In the genomic region with DNA sequence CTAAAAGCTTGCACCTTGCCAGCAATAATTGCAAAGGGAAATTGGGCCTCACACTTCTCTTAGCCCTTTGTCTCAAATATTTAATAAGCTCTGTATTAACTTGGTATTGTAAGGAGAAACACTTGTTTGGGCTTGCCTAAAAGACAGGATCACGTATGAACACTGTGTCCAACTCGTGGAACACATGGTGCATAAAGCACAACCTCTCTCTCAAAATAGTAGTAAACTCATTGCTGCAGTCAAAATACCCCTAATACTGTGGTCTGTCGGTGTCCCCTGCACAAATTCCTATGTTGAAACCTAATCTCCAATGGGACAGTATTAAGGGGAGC, we compare ENCODE assay signal across 8 cellular contexts. TPM values are rescaled to one million over a fixed set of nuclear protein-coding genes. Genes with fewer than 3 reads are reported as not detected.
A peak's percentile ranks its signal among the peaks of the same experiment; 100 is the strongest.
DNase-seq lines count a peak whose midpoint lies in the region; ATAC-seq, FAIRE-seq and TF ChIP-seq lines count a peak whose summit lies in the region.

No MANE protein-coding gene starts in this region.

- H2BK12ac ChIP-seq in H1 (ENCODE audit: low read depth, low read length) = no peak overlapping the region; the same call in 1 of the 2 replicates

- H4K8ac ChIP-seq in H1 (ENCODE audit: extremely low read depth, insufficient read depth, low read length) = no peak overlapping the region

- TF ChIP-seq CTCF in LNCaP clone FGC (IDR thresholded peaks at IDR 0.05; ENCODE audit: control insufficient read depth, extremely low read depth, insufficient read depth) = no peak
- TF ChIP-seq CTCF in H1 (IDR thresholded peaks at IDR 0.05; ENCODE audit: control extremely low read depth in 1 of 3, insufficient read depth in 1 of 3, low read depth in 1 of 3, low read length in 3 of 3) = no peak
- no peak for TF ChIP-seq CTCF in omental fat pad (IDR thresholded peaks at IDR 0.05)

- H2BK120ac ChIP-seq in H1 (replicated peaks; ENCODE audit: low read depth, low read length) = no peak overlapping the region

- no peaks in the 10 kb centered on the region for H4K20me1 ChIP-seq in H1 (replicated peaks in 1 of 2; ENCODE audit: control insufficient read depth in 1 of 2, insufficient read depth in 2 of 2, low read length in 2 of 2)

- TF ChIP-seq RAD21 in H1 (IDR thresholded peaks at IDR 0.05 in 1 of 2, conservative IDR thresholded peaks at IDR 0.05 in 1 of 2; ENCODE audit: low read depth in 2 of 2, low read length in 2 of 2) = no peak

- TF ChIP-seq EP300 in H1 (IDR thresholded peaks at IDR 0.05; ENCODE audit: borderline replicate concordance in 1 of 2, low read depth in 2 of 2, low read length in 2 of 2) = no peak

- H3K4me2 ChIP-seq in H1 (ENCODE audit: insufficient read depth in 1 of 2, low read depth in 2 of 2, low read length in 2 of 2) = peak overlapping the region; percentile 78 to 90

- DNase-seq in LNCaP clone FGC (ENCODE audit: low read depth) (no peak), H1 (ENCODE audit: low read depth in 1 of 2, low spot score in 2 of 2) (no peak), omental fat pad (ENCODE audit: low spot score) (no peak), HuH-7.5 (ENCODE audit: low spot score) (no peak)

- TF ChIP-seq POLR2A in H1 (IDR thresholded peaks at IDR 0.05; ENCODE audit: control extremely low read depth in 1 of 2, low read depth in 2 of 2, low read length in 2 of 2) = no peak

- H4K91ac ChIP-seq in H1 (replicated peaks; ENCODE audit: insufficient read length, low read length) = no peak overlapping the region

- H3K79me1 ChIP-seq in H1 (ENCODE audit: low read depth, low read length) = no peaks in the 10 kb centered on the region

- peak overlapping the region; percentile 78 for H2AFZ ChIP-seq in H1 (ENCODE audit: low read length)

- no peak overlapping the region for H3K23ac ChIP-seq in H1 (ENCODE audit: insufficient read length)

- CTCF ChIA-PET in H1 (lab: Charles Lee; ENCODE audit: partially characterized antibody) = interaction anchor here (1.0 to 1.3 kb wide), 3 partner anchors 8 to 52 kb away, joined by 3 to 4 read pairs (median 3); a partner anchor contains a TSS

- H3K56ac ChIP-seq in H1 (replicated peaks; ENCODE audit: insufficient read length, low read depth, low read length) = no peak overlapping the region

- H3K9ac ChIP-seq in H1 (replicated peaks in 1 of 4; ENCODE audit: extremely low read depth in 1 of 4, low read depth in 3 of 4, low read length in 3 of 4) = peak overlapping the region; percentile 8 to 88 (median 58); a peak in 6 of 7 replicates

- H3K36me3 ChIP-seq in H1 (ENCODE audit: control insufficient read depth in 2 of 4, insufficient read depth in 4 of 4, low read length in 3 of 4) = peaks cover 3 to 36% (median 11%) of the 10 kb centered on the region in 4 experiments; a peak in 6 of 8 replicates

- no peak overlapping the region for H3K14ac ChIP-seq in H1 (ENCODE audit: insufficient read length)

- H3K4me3 ChIP-seq in LNCaP clone FGC (ENCODE audit: low read depth, low read length) (peak overlapping the region; percentile 78), H1 (ENCODE audit: extremely low read depth in 1 of 4, insufficient read depth in 2 of 4, low read depth in 3 of 4, low read length in 4 of 4) (peak overlapping the region; percentile 77 to 91 (median 84); a peak in 7 of 8 replicates)

- no peak overlapping the region for H3K4ac ChIP-seq in H1 (replicated peaks; ENCODE audit: insufficient read length, low read depth, low read length)

- H3K27ac ChIP-seq in H1 (ENCODE audit: low read depth, low read length) = peak overlapping the region; percentile 85

- peak; percentile 7 for ATAC-seq in GM19452 (IDR thresholded peaks at IDR 0.05; ENCODE audit: unreplicated experiment)
- peak; percentile 6 for ATAC-seq in omental fat pad (ENCODE audit: low FRiP score)
- no peak for ATAC-seq in GM19467 (IDR thresholded peaks at IDR 0.05; ENCODE audit: unreplicated experiment)
- no peak for ATAC-seq in GM19397 (IDR thresholded peaks at IDR 0.05; ENCODE audit: unreplicated experiment)
- ATAC-seq in HG03442 (IDR thresholded peaks at IDR 0.05; ENCODE audit: unreplicated experiment) = no peak

- H2AK5ac ChIP-seq in H1 (ENCODE audit: low read depth, low read length) = no peak overlapping the region

- H3K4me1 ChIP-seq in H1 (replicated peaks in 1 of 4; ENCODE audit: control insufficient read depth in 3 of 4, insufficient read depth in 4 of 4, low read length in 3 of 4) = peaks cover 0 to 4% (median 1%) of the 10 kb centered on the region in 4 experiments; a peak in 2 of 7 replicates

- POLR2A ChIA-PET in H1 (lab: Charles Lee; ENCODE audit: partially characterized antibody) = interaction anchor here (0.7 to 3.6 kb wide), 14 partner anchors 9 to 67 kb away, joined by 3 to 19 read pairs (median 4); a partner anchor contains a TSS

- H3K79me2 ChIP-seq in H1 (ENCODE audit: control insufficient read depth in 1 of 2, insufficient read depth in 2 of 2, low read length in 2 of 2) = peaks cover 0 to 22% of the 10 kb centered on the region in 2 experiments; a peak in 2 of 4 replicates

- H2BK5ac ChIP-seq in H1 (ENCODE audit: low read depth, low read length) = peak overlapping the region; percentile 60; the same call in 1 of the 2 replicates

- H3K23me2 ChIP-seq in H1 (ENCODE audit: low read depth, low read length) = peaks cover 7% of the 10 kb centered on the region

- no peak overlapping the region for H3K18ac ChIP-seq in H1 (ENCODE audit: extremely low read depth, low read length)

- WGBS in H1 (ENCODE audit: extremely low coverage in 1 of 2, insufficient coverage in 1 of 2, insufficient read length in 1 of 2, insufficient replicate concordance in 2 of 2, low coverage in 1 of 2, low lambda C conversion rate in 2 of 2, missing lambda C conversion rate in 1 of 2), 2 experiments = 43% methylated on average over 3 of the region's 3 CpGs; no CpG with 5 or more reads in 1 of the 2 experiments

- H3K27me3 ChIP-seq in H1 (replicated peaks in 1 of 4; ENCODE audit: control insufficient read depth in 3 of 4, extremely low read depth in 1 of 4, insufficient read depth in 3 of 4, low read length in 3 of 4) = no peaks in the 10 kb centered on the region

- no peak overlapping the region for H2BK20ac ChIP-seq in H1 (ENCODE audit: low read length)

- no peak overlapping the region for H4K5ac ChIP-seq in H1 (ENCODE audit: insufficient read length, low read depth, low read length)

- no peak overlapping the region for H2BK15ac ChIP-seq in H1 (ENCODE audit: low read length)

- H3K9me3 ChIP-seq in H1 (ENCODE audit: insufficient read depth in 2 of 2, low read depth in 1 of 2, low read length in 1 of 2) = no peaks in the 10 kb centered on the region

- FAIRE-seq in H1 (lab: Jason Lieb, UNC) = no peak

TF ChIP-seq in H1, 55 proteins besides CTCF, POLR2A, EP300 and RAD21 (continues in another document):
- TF ChIP-seq CREB1 (IDR thresholded peaks at IDR 0.05) (no peak), PHF8 (conservative IDR thresholded peaks at IDR 0.05; ENCODE audit: low read depth, low read length) (no peak), CBX8 (IDR thresholded peaks at IDR 0.05; ENCODE audit: borderline replicate concordance, low read depth, low read length) (no peak), RXRA (IDR thresholded peaks at IDR 0.05; ENCODE audit: insufficient read depth, low read depth, low read length) (no peak), RFX5 (IDR thresholded peaks at IDR 0.05; ENCODE audit: borderline replicate concordance, low read depth, low read length) (no peak)

RNA-seq across cellular contexts. Expression of a gene that starts 0.4 kb away (rescaled TPM):
- 17.8 and 18.3 TPM in 2 replicates for total RNA-seq in H1 (2021; fragmentation: NEBNext Ultra II Directional; extraction: Animal tissue kit (Norgen Biotek cat#: 25700))
- 1.4 TPM in 2 replicates for polyA plus RNA-seq in H1 (2011; rRNA removed)
- 2.6 TPM for polyA plus RNA-seq in H1 (2011; cell fraction: cytosol; rRNA removed)
- 11.5 TPM for polyA plus RNA-seq in H1 (2011; cell fraction: nucleus; rRNA removed)
- 4.9 to 11.8 TPM (median 6.7 TPM) in 4 replicates for polyA plus RNA-seq in H1 (2012, experiment 1 of 2)
- 0.60 TPM for polyA plus RNA-seq in H1 (2012, experiment 2 of 2)
- 11.2 TPM for polyA plus RNA-seq in H1 (2013, experiment 1 of 2)
- polyA plus RNA-seq in H1 (2013, experiment 2 of 2) = 10.6 TPM
- 6.7 and 13.8 TPM in 2 replicates for polyA minus RNA-seq in H1 (2011; rRNA and poly(A)+ RNA removed)
- polyA minus RNA-seq in H1 (2011; cell fraction: cytosol; rRNA and poly(A)+ RNA removed) = 8.1 TPM
- polyA minus RNA-seq in H1 (2011; cell fraction: nucleus; rRNA and poly(A)+ RNA removed) = 16.9 TPM
- 10 to 100 TPM; 27.6 to 41.8 (median 30.2) TPM for total RNA-seq in omental fat pad

RNA-seq across cellular contexts. Expression of a gene that starts 27.6 kb away (rescaled TPM):
- total RNA-seq in H1 (2021; fragmentation: NEBNext Ultra II Directional; extraction: Animal tissue kit (Norgen Biotek cat#: 25700)) = 76.0 and 97.8 TPM in 2 replicates
- 23.3 and 40.8 TPM in 2 replicates for polyA plus RNA-seq in H1 (2011; rRNA removed)
- 49.7 TPM for polyA plus RNA-seq in H1 (2011; cell fraction: cytosol; rRNA removed)
- polyA plus RNA-seq in H1 (2011; cell fraction: nucleus; rRNA removed) = 17.6 TPM
- 40.4 to 57.2 TPM (median 49.3 TPM) in 4 replicates for polyA plus RNA-seq in H1 (2012, experiment 1 of 2)
- 5.7 TPM for polyA plus RNA-seq in H1 (2012, experiment 2 of 2)
- 49.6 TPM for polyA plus RNA-seq in H1 (2013, experiment 1 of 2)
- 47.6 TPM for polyA plus RNA-seq in H1 (2013, experiment 2 of 2)
- 27.6 and 43.6 TPM in 2 replicates for polyA minus RNA-seq in H1 (2011; rRNA and poly(A)+ RNA removed)
- polyA minus RNA-seq in H1 (2011; cell fraction: cytosol; rRNA and poly(A)+ RNA removed) = 41.0 TPM
- polyA minus RNA-seq in H1 (2011; cell fraction: nucleus; rRNA and poly(A)+ RNA removed) = 32.4 TPM
- 10 to 100 TPM; 39.1 to 78.8 (median 42.6) TPM for total RNA-seq in omental fat pad

RNA-seq across cellular contexts. Expression of a gene that starts 32.2 kb away (rescaled TPM):
- total RNA-seq in H1 (2021; fragmentation: NEBNext Ultra II Directional; extraction: Animal tissue kit (Norgen Biotek cat#: 25700)) = 30.1 and 31.0 TPM in 2 replicates
- polyA plus RNA-seq in H1 (2011; rRNA removed) = 24.9 and 32.0 TPM in 2 replicates
- 25.9 TPM for polyA plus RNA-seq in H1 (2011; cell fraction: cytosol; rRNA removed)
- polyA plus RNA-seq in H1 (2011; cell fraction: nucleus; rRNA removed) = 34.1 TPM
- polyA plus RNA-seq in H1 (2012, experiment 1 of 2) = 23.5 to 30.3 TPM (median 27.3 TPM) in 4 replicates
- polyA plus RNA-seq in H1 (2012, experiment 2 of 2) = 3.8 TPM
- polyA plus RNA-seq in H1 (2013, experiment 1 of 2) = 57.4 TPM
- 63.4 TPM for polyA plus RNA-seq in H1 (2013, experiment 2 of 2)
- polyA minus RNA-seq in H1 (2011; rRNA and poly(A)+ RNA removed) = 25.2 and 34.4 TPM in 2 replicates
- polyA minus RNA-seq in H1 (2011; cell fraction: cytosol; rRNA and poly(A)+ RNA removed) = 24.1 TPM
- polyA minus RNA-seq in H1 (2011; cell fraction: nucleus; rRNA and poly(A)+ RNA removed) = 16.7 TPM
- 100 to 1,000 TPM; 113 to 215 (median 199) TPM for total RNA-seq in omental fat pad

RNA-seq across cellular contexts. Expression of a gene that starts 39.0 kb away (rescaled TPM):
- 20.7 and 20.8 TPM in 2 replicates for total RNA-seq in H1 (2021; fragmentation: NEBNext Ultra II Directional; extraction: Animal tissue kit (Norgen Biotek cat#: 25700))
- 5.8 and 6.7 TPM in 2 replicates for polyA plus RNA-seq in H1 (2011; rRNA removed)
- polyA plus RNA-seq in H1 (2011; cell fraction: cytosol; rRNA removed) = 5.5 TPM
- 16.2 TPM for polyA plus RNA-seq in H1 (2011; cell fraction: nucleus; rRNA removed)
- polyA plus RNA-seq in H1 (2012, experiment 1 of 2) = 9.7 to 17.3 TPM (median 12.0 TPM) in 4 replicates
- polyA plus RNA-seq in H1 (2012, experiment 2 of 2) = 1.5 TPM
- 45.0 TPM for polyA plus RNA-seq in H1 (2013, experiment 1 of 2)
- polyA plus RNA-seq in H1 (2013, experiment 2 of 2) = 45.0 TPM
- polyA minus RNA-seq in H1 (2011; rRNA and poly(A)+ RNA removed) = 17.5 and 25.9 TPM in 2 replicates
- polyA minus RNA-seq in H1 (2011; cell fraction: cytosol; rRNA and poly(A)+ RNA removed) = 7.2 TPM
- 34.4 TPM for polyA minus RNA-seq in H1 (2011; cell fraction: nucleus; rRNA and poly(A)+ RNA removed)
- 10 to 100 TPM; 26.1 to 47.9 (median 37.6) TPM for total RNA-seq in omental fat pad

Comparison
In these comparisons a context has a peak if more than half of its experiments do, and no peak if none do; other contexts are left out.
1. ATAC-seq: peak in GM19452 (single experiment) and omental fat pad (single experiment); none in GM19467 (single experiment), GM19397 (single experiment) and HG03442 (single experiment).